In genomic region chr5:180205936-180206335, GRCh38 we compare ENCODE assay signal across 19 cellular contexts.
"Had no signal": no experiment of that assay in that cellular context is flagged by ENCODE, and none has a peak within 500 bp of the region (broad histone marks: within the 10 kb centered on the region; RNA-seq: fewer than 3 reads in every experiment).

No MANE protein-coding gene starts in this region.

- DNase-seq: KBM-7, MV-4-11, NCI-H1048, NCI-H1105, NCI-H1417, NCI-H1436 treated with DMSO at 0.1 percent for 48 hours, NCI-H187, NCI-H2029, NCI-H2081 treated with DMSO at 0.1 percent for 48 hours, NCI-H2171, NCI-H226, NCI-H446, NCI-H510A, NCI-H524 treated with DMSO at 0.1 percent for 48 hours, NCI-H82, Right ventricle myocardium superior, RPMI8226, SIG-M5, T-cell had no signal

- ATAC-seq: T-cell had no signal
